ENCODE assay signal across 9 cellular contexts in genomic region chr21:41766051-41766882, GRCh38. TPM values are rescaled to one million over a fixed set of nuclear protein-coding genes. Genes with fewer than 3 reads are reported as not detected.
DNase-seq lines count a peak whose midpoint lies in the region; TF ChIP-seq lines count a peak whose summit lies in the region.
"Had no signal": no experiment of that assay in that cellular context is flagged by ENCODE, and none has a peak within 500 bp of the region (broad histone marks: within the 10 kb centered on the region; RNA-seq: fewer than 3 reads in every experiment).

No MANE protein-coding gene starts in this region.

- H3K4me1 ChIP-seq in suprapubic skin: peaks cover 70% of the 10 kb centered on the region

- DNase-seq in NCI-H82 (lab: John Stamatoyannopoulos, UW) (peak; percentile 26), NCI-H82 treated with DMSO at 0.1 percent for 48 hours (lab: John Stamatoyannopoulos, UW; ENCODE audit: unreplicated experiment) (no peak), astrocyte of the cerebellum (ENCODE audit: low read depth) (no peak), kidney glomerular epithelial cell (lab: John Stamatoyannopoulos, UW) (peak; percentile 34), suprapubic skin (ENCODE audit: low spot score in 2 of 2) (no peak), putamen (ENCODE audit: low spot score) (no peak), NCI-H2171 (lab: John Stamatoyannopoulos, UW) (no peak), HUDEP-2 (lab: John Stamatoyannopoulos, UW; ENCODE audit: unreplicated experiment in 76 of 76) (no peak)
- DNase-seq: NCI-H446 had no signal

- no peaks in the 10 kb centered on the region for H3K36me3 ChIP-seq in suprapubic skin

- WGBS in suprapubic skin: 29% methylated on average over 32 of the region's 86 CpGs

- in situ Hi-C loops in astrocyte of the cerebellum (cut with HindIII; ENCODE audit: low sequenced_read_pairs): loop anchor here (5.0 kb wide), 2 partner anchors 34 to 94 kb away; no protein-coding TSS in a partner anchor

- peak overlapping the region; percentile 87 for H3K27ac ChIP-seq in suprapubic skin

- H3K27me3 ChIP-seq in suprapubic skin: peaks cover 65% of the 10 kb centered on the region

- TF ChIP-seq EP300 in suprapubic skin (IDR thresholded peaks at IDR 0.05): no peak

- TF ChIP-seq POLR2A in suprapubic skin (IDR thresholded peaks at IDR 0.05): no peak

- H3K9me3 ChIP-seq in suprapubic skin: no peaks in the 10 kb centered on the region

- no peak for TF ChIP-seq CTCF in astrocyte of the cerebellum (IDR thresholded peaks at IDR 0.05; ENCODE audit: low read depth, low read length, missing control alignments)
- TF ChIP-seq CTCF in suprapubic skin (IDR thresholded peaks at IDR 0.05): no peak

- peak overlapping the region; percentile 52 for H3K4me3 ChIP-seq in astrocyte of the cerebellum (ENCODE audit: low read depth, low read length)
- peak overlapping the region; percentile 72 for H3K4me3 ChIP-seq in suprapubic skin

RNA-seq across cellular contexts. Expression of gene RIPK4, which starts 0.6 kb away (rescaled TPM):
- 10 to 100 TPM; 38.6 to 59.5 (median 50.0) TPM for total RNA-seq in suprapubic skin

Comparison
In these comparisons a context has a peak if more than half of its experiments do, and no peak if none do; other contexts are left out.
1. DNase-seq: peak in NCI-H82 (single experiment) and kidney glomerular epithelial cell (single experiment); none in NCI-H82 treated with DMSO at 0.1 percent for 48 hours (single experiment), astrocyte of the cerebellum (single experiment), suprapubic skin (0 of 2), putamen (single experiment), NCI-H2171 (single experiment) and HUDEP-2 (0 of 76).